Comparison of ENCODE assay signal across 10 cellular contexts in the genomic region with DNA sequence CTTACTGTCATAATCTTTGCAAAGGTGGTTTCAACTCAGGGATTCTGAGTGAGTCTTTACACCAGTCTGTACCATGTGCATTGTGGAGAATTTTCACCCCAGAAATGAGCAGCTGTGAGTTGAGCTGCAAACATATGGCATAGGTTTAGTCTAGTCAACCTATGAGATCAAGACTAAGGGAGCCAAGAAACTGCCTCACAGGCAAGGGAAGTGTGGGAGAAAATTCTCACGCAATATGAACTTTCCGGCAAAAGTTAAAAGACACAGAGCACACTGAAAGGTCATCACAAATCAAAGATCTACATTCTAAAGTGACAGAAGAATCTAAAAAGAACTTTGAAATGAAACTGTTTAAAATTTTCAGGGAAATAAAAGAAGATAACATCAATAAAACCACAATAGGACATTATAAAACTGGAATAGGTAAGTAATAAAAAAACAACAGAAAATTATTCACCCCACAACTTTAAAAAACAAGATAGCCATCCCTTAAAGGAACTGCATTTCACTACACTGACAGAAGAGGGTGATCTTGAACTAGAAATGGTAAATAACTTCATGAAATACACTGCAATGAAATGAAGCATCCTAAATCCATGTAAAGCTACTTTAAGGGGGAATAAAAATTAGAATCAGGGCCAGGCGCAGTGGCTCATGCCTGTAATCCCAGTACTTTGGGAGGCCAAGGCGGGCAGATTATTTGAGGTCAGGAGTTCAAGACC.
DNase-seq lines count a peak whose midpoint lies in the region; ATAC-seq and TF ChIP-seq lines count a peak whose summit lies in the region.
"Had no signal": no experiment of that assay in that cellular context is flagged by ENCODE, and none has a peak within 500 bp of the region (broad histone marks: within the 10 kb centered on the region; RNA-seq: fewer than 3 reads in every experiment).

No MANE protein-coding gene starts in this region.

- peaks cover 41% of the 10 kb centered on the region for H3K27me3 Mint-ChIP-seq in activated T-cell treated with anti-CD3 and anti-CD28 coated beads, Interleukin-2, amount 50 U/mL, for 72 hours (ENCODE audit: low read depth)

- DNase-seq in DMS 273 (lab: John Stamatoyannopoulos, UW; ENCODE audit: unreplicated experiment) (peak; percentile 67), LHCN-M2 (ENCODE audit: low read depth) (peak; percentile 39), adipocyte (ENCODE audit: low read depth) (peak; percentile 69), right lobe of liver (no peak), posterior vena cava (ENCODE audit: low spot score) (no peak)
- DNase-seq in activated T-cell treated with anti-CD3 and anti-CD28 coated beads, Interleukin-2, amount 50 U/mL, for 72 hours = no peak
- DNase-seq: activated CD4-positive, alpha-beta T cell treated with anti-CD3 and anti-CD28 coated beads for 48 hours had no signal

- H3K27ac Mint-ChIP-seq in activated T-cell treated with anti-CD3 and anti-CD28 coated beads, Interleukin-2, amount 50 U/mL, for 72 hours = no peak overlapping the region

- peak; percentile 47 to 71 (median 58) for TF ChIP-seq CTCF in right lobe of liver (IDR thresholded peaks at IDR 0.05)

- WGBS in right lobe of liver (ENCODE audit: insufficient coverage, low coverage, low lambda C conversion rate, missing lambda C conversion rate) = 60% methylated on average over 4 of the region's 4 CpGs

- no peak for TF ChIP-seq POLR2A in right lobe of liver (IDR thresholded peaks at IDR 0.05)

- H3K4me3 ChIP-seq in adipocyte (ENCODE audit: low read length) (no peak overlapping the region), right lobe of liver (no peak overlapping the region)
- H3K4me3 ChIP-seq: thoracic aorta had no signal

- H3K9me3 ChIP-seq in adipocyte (ENCODE audit: control insufficient read depth, low read length) (no peaks in the 10 kb centered on the region), right lobe of liver (no peaks in the 10 kb centered on the region)
- H3K9me3 ChIP-seq: thoracic aorta had no signal

- ATAC-seq in right lobe of liver (peak; percentile 48 to 80 (median 62)), HG02763 (IDR thresholded peaks at IDR 0.05; ENCODE audit: unreplicated experiment) (no peak), GM21529 (IDR thresholded peaks at IDR 0.05; ENCODE audit: unreplicated experiment) (no peak)
- no peak for ATAC-seq in activated T-cell treated with anti-CD3 and anti-CD28 coated beads, Interleukin-2, amount 50 U/mL, for 72 hours (replicated peaks in 1 of 2)

- peaks cover 18% of the 10 kb centered on the region for H3K27me3 ChIP-seq in adipocyte (replicated peaks; ENCODE audit: control insufficient read depth, insufficient read depth, low read length)
- H3K27me3 ChIP-seq in right lobe of liver = no peaks in the 10 kb centered on the region

- H3K36me3 ChIP-seq in adipocyte (ENCODE audit: control insufficient read depth, insufficient read depth, low read length, severe bottlenecking) = no peaks in the 10 kb centered on the region
- H3K36me3 ChIP-seq in right lobe of liver = no peaks in the 10 kb centered on the region
- H3K36me3 ChIP-seq: thoracic aorta had no signal

- H3K9ac ChIP-seq in adipocyte (ENCODE audit: low read length) = no peak overlapping the region

- no peak overlapping the region for H3K4me3 Mint-ChIP-seq in activated T-cell treated with anti-CD3 and anti-CD28 coated beads, Interleukin-2, amount 50 U/mL, for 72 hours

- no peaks in the 10 kb centered on the region for H3K9me3 Mint-ChIP-seq in activated T-cell treated with anti-CD3 and anti-CD28 coated beads, Interleukin-2, amount 50 U/mL, for 72 hours

- intact Hi-C loops in right lobe of liver (cut with DNase I) = no loop called here
- intact Hi-C loops in posterior vena cava (cut with DNase I) = no loop called here

- no peaks in the 10 kb centered on the region for H3K36me3 Mint-ChIP-seq in activated T-cell treated with anti-CD3 and anti-CD28 coated beads, Interleukin-2, amount 50 U/mL, for 72 hours (ENCODE audit: insufficient read depth in 2 of 2)

- H3K4me1 ChIP-seq in adipocyte (ENCODE audit: control insufficient read depth, insufficient read depth, low read length) (no peaks in the 10 kb centered on the region), right lobe of liver (no peaks in the 10 kb centered on the region)

- no peak overlapping the region for H3K27ac ChIP-seq in right lobe of liver
- H3K27ac ChIP-seq: thoracic aorta had no signal

- H3K4me1 Mint-ChIP-seq in activated T-cell treated with anti-CD3 and anti-CD28 coated beads, Interleukin-2, amount 50 U/mL, for 72 hours (ENCODE audit: low read depth) = no peaks in the 10 kb centered on the region

Comparison
In these comparisons a context has a peak if more than half of its experiments do, and no peak if none do; other contexts are left out.
1. DNase-seq: peak in DMS 273 (single experiment), LHCN-M2 (single experiment) and adipocyte (single experiment); none in right lobe of liver (0 of 3), activated T-cell treated with anti-CD3 and anti-CD28 coated beads, Interleukin-2, amount 50 U/mL, for 72 hours (0 of 2) and posterior vena cava (single experiment).
2. ATAC-seq: peak in right lobe of liver (4 of 4); none in HG02763 (single experiment), activated T-cell treated with anti-CD3 and anti-CD28 coated beads, Interleukin-2, amount 50 U/mL, for 72 hours (0 of 2) and GM21529 (single experiment).